In genomic region chr3:69607466-69608035, GRCh38 we compare ENCODE assay signal across 20 cellular contexts.
"Had no signal": no experiment of that assay in that cellular context is flagged by ENCODE, and none has a peak within 500 bp of the region (broad histone marks: within the 10 kb centered on the region; RNA-seq: fewer than 3 reads in every experiment).

No MANE protein-coding gene starts in this region.

- H3K9me3 ChIP-seq: SJCRH30 had no signal

- H3K27ac ChIP-seq: HL-60, SJCRH30 had no signal

- FAIRE-seq: RCC 7860 had no signal

- H3K4me3 ChIP-seq: SJCRH30 had no signal

- H3K27me3 ChIP-seq: SJCRH30 had no signal

- H3K36me3 ChIP-seq: SJCRH30 had no signal

- DNase-seq: KBM-7, MM.1S, NCI-H1092 treated with DMSO at 0.1 percent for 48 hours, NCI-H1436, NCI-H187, NCI-H2029, NCI-H2081 treated with DMSO at 0.1 percent for 48 hours, NCI-H2171, NCI-H226, NCI-H446, NCI-H510A, NCI-H524 treated with DMSO at 0.1 percent for 48 hours, NCI-H69, NCI-H774, RPMI8226, SHP77 treated with DMSO at 0.1 percent for 48 hours, SJCRH30 had no signal

- H3K4me1 ChIP-seq: SJCRH30 had no signal

- ATAC-seq: SK-N-SH treated with all-trans-retinoic acid at 6 μM for 48 hours had no signal
